1 cellular context compared by ENCODE assay signal in genomic region chr10:100362570-100363496, GRCh38.
TF ChIP-seq lines count a peak whose summit lies in the region.

No MANE protein-coding gene starts in this region.

TF ChIP-seq in HEK293, 187 proteins besides CTCF, POLR2A, EP300 and RAD21 (continued from another document):
- TF ChIP-seq TSHZ1 (tag by site-specific recombination; IDR thresholded peaks at IDR 0.05; ENCODE audit: borderline replicate concordance): no peak
- TF ChIP-seq, protein P1, sequence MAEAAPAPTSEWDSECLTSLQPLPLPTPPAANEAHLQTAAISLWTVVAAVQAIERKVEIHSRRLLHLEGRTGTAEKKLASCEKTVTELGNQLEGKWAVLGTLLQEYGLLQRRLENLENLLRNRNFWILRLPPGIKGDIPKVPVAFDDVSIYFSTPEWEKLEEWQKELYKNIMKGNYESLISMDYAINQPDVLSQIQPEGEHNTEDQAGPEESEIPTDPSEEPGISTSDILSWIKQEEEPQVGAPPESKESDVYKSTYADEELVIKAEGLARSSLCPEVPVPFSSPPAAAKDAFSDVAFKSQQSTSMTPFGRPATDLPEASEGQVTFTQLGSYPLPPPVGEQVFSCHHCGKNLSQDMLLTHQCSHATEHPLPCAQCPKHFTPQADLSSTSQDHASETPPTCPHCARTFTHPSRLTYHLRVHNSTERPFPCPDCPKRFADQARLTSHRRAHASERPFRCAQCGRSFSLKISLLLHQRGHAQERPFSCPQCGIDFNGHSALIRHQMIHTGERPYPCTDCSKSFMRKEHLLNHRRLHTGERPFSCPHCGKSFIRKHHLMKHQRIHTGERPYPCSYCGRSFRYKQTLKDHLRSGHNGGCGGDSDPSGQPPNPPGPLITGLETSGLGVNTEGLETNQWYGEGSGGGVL (tag by site-specific recombination; IDR thresholded peaks at IDR 0.05): no peak
TF ChIP-seq in HEK293: peak in this region for 0.
